23 cellular contexts compared by ENCODE assay signal in genomic region chrX:154987940-154988339, GRCh38.
"Had no signal": no experiment of that assay in that cellular context is flagged by ENCODE, and none has a peak within 500 bp of the region (broad histone marks: within the 10 kb centered on the region; RNA-seq: fewer than 3 reads in every experiment).

No MANE protein-coding gene starts in this region.

- H3K27me3 ChIP-seq: adrenal gland, gastroesophageal sphincter, heart left ventricle, neural progenitor cell, spleen had no signal

- H3K4me2 ChIP-seq: neural progenitor cell had no signal

- H3K27me3 Mint-ChIP-seq: activated naive CD8-positive, alpha-beta T cell; type B pancreatic cell had no signal

- H3K4me3 ChIP-seq: adrenal gland, coronary artery, gastroesophageal sphincter, heart left ventricle, neural progenitor cell, spleen, thoracic aorta had no signal

- H3K27ac Mint-ChIP-seq: activated naive CD8-positive, alpha-beta T cell; mesothelial cell of epicardium; naive thymus-derived CD8-positive, alpha-beta T cell; neural progenitor cell; progenitor cell of endocrine pancreas; T-helper 2 cell treated with Interferon-gamma antibody and Interleukin-4, amounts not matched to agents 5 μg/mL and 100 μg/mL, for 36 hours; type B pancreatic cell had no signal

- FAIRE-seq: bronchial epithelial cell, keratinocyte had no signal

- H3K27ac ChIP-seq: coronary artery, epithelial cell of prostate, gastroesophageal sphincter, heart left ventricle, neural progenitor cell, spleen, thoracic aorta, WERI-Rb-1 had no signal

- H2AFZ ChIP-seq: neural progenitor cell had no signal

- H3K9me3 ChIP-seq: adrenal gland, gastroesophageal sphincter, heart left ventricle, spleen, thoracic aorta had no signal

- ATAC-seq: gastroesophageal sphincter; heart left ventricle; naive thymus-derived CD8-positive, alpha-beta T cell had no signal

- H3K36me3 ChIP-seq: adrenal gland, gastroesophageal sphincter, neural progenitor cell, spleen, thoracic aorta, WERI-Rb-1 had no signal

- H3K4me1 ChIP-seq: gastroesophageal sphincter, neural progenitor cell, spleen had no signal

- H3K4me1 Mint-ChIP-seq: mesothelial cell of epicardium; naive thymus-derived CD8-positive, alpha-beta T cell; neural progenitor cell had no signal

- H3K4me3 Mint-ChIP-seq: activated naive CD8-positive, alpha-beta T cell; mesothelial cell of epicardium; naive thymus-derived CD8-positive, alpha-beta T cell; neural progenitor cell; T-helper 2 cell treated with Interferon-gamma antibody and Interleukin-4, amounts not matched to agents 5 μg/mL and 100 μg/mL, for 36 hours; type B pancreatic cell had no signal

- H3K9ac ChIP-seq: neural progenitor cell had no signal

- DNase-seq: activated CD4-positive, alpha-beta T cell treated with anti-CD3 and anti-CD28 coated beads for 1 hour; activated CD4-positive, alpha-beta T cell treated with anti-CD3 and anti-CD28 coated beads, Interleukin-2, amount 50 U/mL, for 1 hour; activated T-cell treated with anti-CD3 and anti-CD28 coated beads, Interleukin-2, amount 50 U/mL, for 1 hour; adrenal gland; cerebellar nuclear complex; heart left ventricle; retina; spleen; stimulated activated CD4-positive, alpha-beta T cell treated with anti-CD3 and anti-CD28 coated beads, Interleukin-4, amount 100 ng/mL, for 1 hour; WERI-Rb-1 had no signal

- H3K9me3 Mint-ChIP-seq: naive thymus-derived CD8-positive, alpha-beta T cell; neural progenitor cell; T-helper 2 cell treated with Interferon-gamma antibody and Interleukin-4, amounts not matched to agents 5 μg/mL and 100 μg/mL, for 36 hours; type B pancreatic cell had no signal

- H3K36me3 Mint-ChIP-seq: activated naive CD8-positive, alpha-beta T cell; mesothelial cell of epicardium; naive thymus-derived CD8-positive, alpha-beta T cell; neural progenitor cell; type B pancreatic cell had no signal
